1 cellular context compared by ENCODE assay signal in genomic region chr19:49866933-49867782, GRCh38.
TF ChIP-seq lines count a peak whose summit lies in the region.

Gene PNKP (minus strand): TSS chr19:49867576. CDS start chr19:49867204, 372 bp downstream.

TF ChIP-seq in HepG2, 621 proteins besides CTCF, POLR2A, EP300 and RAD21 (continued from another document and continues in another):
- TF ChIP-seq ZNF503 (CRISPR knock-in tag; IDR thresholded peaks at IDR 0.05): peak; percentile 55; the same call in 1 of the 2 replicates
- peak; percentile 72; the same call in 1 of the 2 replicates for TF ChIP-seq ZNF556 (CRISPR knock-in tag; IDR thresholded peaks at IDR 0.05; ENCODE audit: borderline replicate concordance)
- no peak; the same call in 1 of the 2 replicates for TF ChIP-seq ZSCAN9 (CRISPR knock-in tag; IDR thresholded peaks at IDR 0.05; ENCODE audit: borderline replicate concordance)
- TF ChIP-seq KLF9 (CRISPR knock-in tag; IDR thresholded peaks at IDR 0.05; ENCODE audit: low read depth): peak; percentile 96
- peak; percentile 32 for TF ChIP-seq HNRNPK (IDR thresholded peaks at IDR 0.05; ENCODE audit: low read depth, low read length, poor library complexity, severe bottlenecking)
- TF ChIP-seq SOX6 (IDR thresholded peaks at IDR 0.05): no peak
- TF ChIP-seq SOX6 (CRISPR knock-in tag; IDR thresholded peaks at IDR 0.05): peak; percentile 73; the same call in 1 of the 2 replicates
- TF ChIP-seq ZNF749 (CRISPR knock-in tag; IDR thresholded peaks at IDR 0.05; ENCODE audit: borderline replicate concordance): no peak
- peak; percentile 94; the same call in 1 of the 2 replicates for TF ChIP-seq HES4 (CRISPR knock-in tag; IDR thresholded peaks at IDR 0.05; ENCODE audit: borderline replicate concordance)
- TF ChIP-seq GMEB1 (CRISPR knock-in tag; IDR thresholded peaks at IDR 0.05; ENCODE audit: borderline replicate concordance): peak; percentile 76; the same call in 1 of the 2 replicates
- 0 out of 2 replicates have a peak, but pooled peaks have one; percentile 67 for TF ChIP-seq ZNF430 (CRISPR knock-in tag; IDR thresholded peaks at IDR 0.05)
- TF ChIP-seq SMYD3 (CRISPR knock-in tag; IDR thresholded peaks at IDR 0.05): 0 out of 2 replicates have a peak, but pooled peaks have one; percentile 82
- TF ChIP-seq MYC (CRISPR knock-in tag; IDR thresholded peaks at IDR 0.05; ENCODE audit: borderline replicate concordance): peak; percentile 73; the same call in 1 of the 2 replicates
- TF ChIP-seq AGO2 (optimal IDR thresholded peaks at IDR 0.05; ENCODE audit: low read depth, low read length): peak; percentile 77
- TF ChIP-seq NR2F2 (IDR thresholded peaks at IDR 0.05; ENCODE audit: borderline replicate concordance, low read depth): peak; percentile 42; the same call in 1 of the 2 replicates
- no peak for TF ChIP-seq MAFG (CRISPR knock-in tag; IDR thresholded peaks at IDR 0.05)
- no peak for TF ChIP-seq NFE2L1 (CRISPR knock-in tag; IDR thresholded peaks at IDR 0.05; ENCODE audit: borderline replicate concordance)
- TF ChIP-seq, protein P1, sequence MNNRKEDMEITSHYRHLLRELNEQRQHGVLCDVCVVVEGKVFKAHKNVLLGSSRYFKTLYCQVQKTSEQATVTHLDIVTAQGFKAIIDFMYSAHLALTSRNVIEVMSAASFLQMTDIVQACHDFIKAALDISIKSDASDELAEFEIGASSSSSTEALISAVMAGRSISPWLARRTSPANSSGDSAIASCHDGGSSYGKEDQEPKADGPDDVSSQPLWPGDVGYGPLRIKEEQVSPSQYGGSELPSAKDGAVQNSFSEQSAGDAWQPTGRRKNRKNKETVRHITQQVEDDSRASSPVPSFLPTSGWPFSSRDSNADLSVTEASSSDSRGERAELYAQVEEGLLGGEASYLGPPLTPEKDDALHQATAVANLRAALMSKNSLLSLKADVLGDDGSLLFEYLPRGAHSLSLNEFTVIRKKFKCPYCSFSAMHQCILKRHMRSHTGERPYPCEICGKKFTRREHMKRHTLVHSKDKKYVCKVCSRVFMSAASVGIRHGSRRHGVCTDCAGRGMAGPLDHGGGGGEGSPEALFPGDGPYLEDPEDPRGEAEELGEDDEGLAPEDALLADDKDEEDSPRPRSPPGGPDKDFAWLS (CRISPR knock-in tag; IDR thresholded peaks at IDR 0.05; ENCODE audit: borderline replicate concordance): peak; percentile 81; the same call in 1 of the 2 replicates
- peak; percentile 46; the same call in 1 of the 2 replicates for TF ChIP-seq E2F1 (CRISPR knock-in tag; IDR thresholded peaks at IDR 0.05)
- no peak for TF ChIP-seq ZNF264 (CRISPR knock-in tag; IDR thresholded peaks at IDR 0.05)
- TF ChIP-seq REXO4 (CRISPR knock-in tag; IDR thresholded peaks at IDR 0.05; ENCODE audit: borderline replicate concordance): no peak
- peak; percentile 68; the same call in 1 of the 2 replicates for TF ChIP-seq POGZ (CRISPR knock-in tag; IDR thresholded peaks at IDR 0.05)
- no peak for TF ChIP-seq ZNF7 (CRISPR knock-in tag; IDR thresholded peaks at IDR 0.05)
- TF ChIP-seq ZNF274 (CRISPR knock-in tag; IDR thresholded peaks at IDR 0.05): peak; percentile 82; the same call in 1 of the 2 replicates
- TF ChIP-seq, protein P2, sequence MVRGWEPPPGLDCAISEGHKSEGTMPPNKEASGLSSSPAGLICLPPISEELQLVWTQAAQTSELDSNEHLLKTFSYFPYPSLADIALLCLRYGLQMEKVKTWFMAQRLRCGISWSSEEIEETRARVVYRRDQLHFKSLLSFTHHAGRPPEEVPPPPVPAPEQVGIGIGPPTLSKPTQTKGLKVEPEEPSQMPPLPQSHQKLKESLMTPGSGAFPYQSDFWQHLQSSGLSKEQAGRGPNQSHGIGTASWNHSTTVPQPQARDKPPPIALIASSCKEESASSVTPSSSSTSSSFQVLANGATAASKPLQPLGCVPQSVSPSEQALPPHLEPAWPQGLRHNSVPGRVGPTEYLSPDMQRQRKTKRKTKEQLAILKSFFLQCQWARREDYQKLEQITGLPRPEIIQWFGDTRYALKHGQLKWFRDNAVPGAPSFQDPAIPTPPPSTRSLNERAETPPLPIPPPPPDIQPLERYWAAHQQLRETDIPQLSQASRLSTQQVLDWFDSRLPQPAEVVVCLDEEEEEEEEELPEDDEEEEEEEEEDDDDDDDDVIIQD (CRISPR knock-in tag; IDR thresholded peaks at IDR 0.05; ENCODE audit: low read depth): no peak
- TF ChIP-seq RBFOX2 (IDR thresholded peaks at IDR 0.05; ENCODE audit: low read depth, low read length): peak; percentile 94
- TF ChIP-seq ZNF788 (CRISPR knock-in tag; IDR thresholded peaks at IDR 0.05; ENCODE audit: borderline replicate concordance): peak; percentile 87; the same call in 1 of the 2 replicates
- peak; percentile 49; the same call in 1 of the 2 replicates for TF ChIP-seq ZNF275 (CRISPR knock-in tag; IDR thresholded peaks at IDR 0.05; ENCODE audit: borderline replicate concordance)
- peak; percentile 89 for TF ChIP-seq MED8 (CRISPR knock-in tag; IDR thresholded peaks at IDR 0.05; ENCODE audit: insufficient replicate concordance)
- TF ChIP-seq ZNF777 (CRISPR knock-in tag; IDR thresholded peaks at IDR 0.05): peak; percentile 83
- TF ChIP-seq ZNF205 (CRISPR knock-in tag; IDR thresholded peaks at IDR 0.05): peak; percentile 21; the same call in 1 of the 2 replicates
- peak; percentile 44; the same call in 1 of the 2 replicates for TF ChIP-seq NCOA2 (CRISPR knock-in tag; IDR thresholded peaks at IDR 0.05)
- TF ChIP-seq PAF1 (CRISPR knock-in tag; IDR thresholded peaks at IDR 0.05): no peak
- peak; percentile 81 for TF ChIP-seq POLR2G (IDR thresholded peaks at IDR 0.05; ENCODE audit: low read depth, low read length)
- TF ChIP-seq ZGPAT (CRISPR knock-in tag; IDR thresholded peaks at IDR 0.05): peak; percentile 92
- peak; percentile 63; the same call in 1 of the 2 replicates for TF ChIP-seq ZNF616 (CRISPR knock-in tag; IDR thresholded peaks at IDR 0.05; ENCODE audit: low read depth)
- 0 out of 2 replicates have a peak, but pooled peaks have one; percentile 62 for TF ChIP-seq ZBTB42 (CRISPR knock-in tag; IDR thresholded peaks at IDR 0.05)
- TF ChIP-seq SIN3A (IDR thresholded peaks at IDR 0.05; ENCODE audit: borderline replicate concordance, low read depth, low read length): peak; percentile 48; the same call in 1 of the 2 replicates
- TF ChIP-seq SPEN (CRISPR knock-in tag; IDR thresholded peaks at IDR 0.05; ENCODE audit: low read depth): peak; percentile 92
- TF ChIP-seq ZNF792 (CRISPR knock-in tag; IDR thresholded peaks at IDR 0.05): no peak
- TF ChIP-seq ZNF883 (CRISPR knock-in tag; IDR thresholded peaks at IDR 0.05; ENCODE audit: not compliant biosample characterization): peak; percentile 86
- peak; percentile 38 for TF ChIP-seq MIER3 (CRISPR knock-in tag; IDR thresholded peaks at IDR 0.05; ENCODE audit: borderline replicate concordance)
- TF ChIP-seq AGO1 (IDR thresholded peaks at IDR 0.05; ENCODE audit: low read depth, low read length, poor library complexity, severe bottlenecking): no peak
- TF ChIP-seq, protein P3, sequence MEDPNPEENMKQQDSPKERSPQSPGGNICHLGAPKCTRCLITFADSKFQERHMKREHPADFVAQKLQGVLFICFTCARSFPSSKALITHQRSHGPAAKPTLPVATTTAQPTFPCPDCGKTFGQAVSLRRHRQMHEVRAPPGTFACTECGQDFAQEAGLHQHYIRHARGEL (CRISPR knock-in tag; IDR thresholded peaks at IDR 0.05): peak; percentile 48; the same call in 1 of the 2 replicates
- TF ChIP-seq, protein P4, sequence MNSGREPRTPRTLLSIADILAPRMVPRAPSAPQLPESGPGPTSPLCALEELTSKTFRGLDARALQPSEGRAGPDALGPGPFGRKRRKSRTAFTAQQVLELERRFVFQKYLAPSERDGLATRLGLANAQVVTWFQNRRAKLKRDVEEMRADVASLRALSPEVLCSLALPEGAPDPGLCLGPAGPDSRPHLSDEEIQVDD (CRISPR knock-in tag; IDR thresholded peaks at IDR 0.05; ENCODE audit: borderline replicate concordance): peak; percentile 28; the same call in 1 of the 2 replicates
- TF ChIP-seq ATF1 (CRISPR knock-in tag; IDR thresholded peaks at IDR 0.05): peak; percentile 88
- 0 out of 2 replicates have a peak, but pooled peaks have one; percentile 45 for TF ChIP-seq ZNF740 (CRISPR knock-in tag; IDR thresholded peaks at IDR 0.05)
- TF ChIP-seq ZNF572 (CRISPR knock-in tag; IDR thresholded peaks at IDR 0.05): no peak
- peak; percentile 42; the same call in 1 of the 2 replicates for TF ChIP-seq ARNTL (CRISPR knock-in tag; IDR thresholded peaks at IDR 0.05)
- peak; percentile 10; the same call in 1 of the 2 replicates for TF ChIP-seq ZNF263 (CRISPR knock-in tag; IDR thresholded peaks at IDR 0.05)
- TF ChIP-seq, protein P5, sequence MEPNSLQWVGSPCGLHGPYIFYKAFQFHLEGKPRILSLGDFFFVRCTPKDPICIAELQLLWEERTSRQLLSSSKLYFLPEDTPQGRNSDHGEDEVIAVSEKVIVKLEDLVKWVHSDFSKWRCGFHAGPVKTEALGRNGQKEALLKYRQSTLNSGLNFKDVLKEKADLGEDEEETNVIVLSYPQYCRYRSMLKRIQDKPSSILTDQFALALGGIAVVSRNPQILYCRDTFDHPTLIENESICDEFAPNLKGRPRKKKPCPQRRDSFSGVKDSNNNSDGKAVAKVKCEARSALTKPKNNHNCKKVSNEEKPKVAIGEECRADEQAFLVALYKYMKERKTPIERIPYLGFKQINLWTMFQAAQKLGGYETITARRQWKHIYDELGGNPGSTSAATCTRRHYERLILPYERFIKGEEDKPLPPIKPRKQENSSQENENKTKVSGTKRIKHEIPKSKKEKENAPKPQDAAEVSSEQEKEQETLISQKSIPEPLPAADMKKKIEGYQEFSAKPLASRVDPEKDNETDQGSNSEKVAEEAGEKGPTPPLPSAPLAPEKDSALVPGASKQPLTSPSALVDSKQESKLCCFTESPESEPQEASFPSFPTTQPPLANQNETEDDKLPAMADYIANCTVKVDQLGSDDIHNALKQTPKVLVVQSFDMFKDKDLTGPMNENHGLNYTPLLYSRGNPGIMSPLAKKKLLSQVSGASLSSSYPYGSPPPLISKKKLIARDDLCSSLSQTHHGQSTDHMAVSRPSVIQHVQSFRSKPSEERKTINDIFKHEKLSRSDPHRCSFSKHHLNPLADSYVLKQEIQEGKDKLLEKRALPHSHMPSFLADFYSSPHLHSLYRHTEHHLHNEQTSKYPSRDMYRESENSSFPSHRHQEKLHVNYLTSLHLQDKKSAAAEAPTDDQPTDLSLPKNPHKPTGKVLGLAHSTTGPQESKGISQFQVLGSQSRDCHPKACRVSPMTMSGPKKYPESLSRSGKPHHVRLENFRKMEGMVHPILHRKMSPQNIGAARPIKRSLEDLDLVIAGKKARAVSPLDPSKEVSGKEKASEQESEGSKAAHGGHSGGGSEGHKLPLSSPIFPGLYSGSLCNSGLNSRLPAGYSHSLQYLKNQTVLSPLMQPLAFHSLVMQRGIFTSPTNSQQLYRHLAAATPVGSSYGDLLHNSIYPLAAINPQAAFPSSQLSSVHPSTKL (CRISPR knock-in tag; IDR thresholded peaks at IDR 0.05): no peak; the same call in 1 of the 2 replicates
